12 cellular contexts compared by ENCODE assay signal in the genomic region with DNA sequence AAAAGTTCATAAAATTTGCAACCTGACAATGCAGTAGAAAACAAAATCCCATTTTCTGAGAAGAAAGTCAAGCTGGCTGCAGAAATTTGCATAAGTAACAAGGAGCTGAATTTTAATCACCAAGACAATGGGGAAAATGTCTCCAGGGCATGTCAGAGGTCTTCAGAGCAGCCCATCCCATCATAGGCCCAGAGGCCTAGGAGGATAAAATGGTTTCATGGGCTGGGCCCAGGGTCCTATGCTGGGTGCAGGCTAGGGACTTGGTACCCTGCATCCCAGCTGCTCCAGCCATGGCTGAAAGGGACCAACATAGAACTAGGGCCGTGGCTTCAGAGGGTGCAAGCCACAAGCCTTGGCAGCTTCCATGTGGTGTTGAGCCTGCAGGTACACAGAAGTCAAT. TPM values are rescaled to one million over a fixed set of nuclear protein-coding genes. Genes with fewer than 3 reads are reported as not detected.
"Had no signal": no experiment of that assay in that cellular context is flagged by ENCODE, and none has a peak within 500 bp of the region (broad histone marks: within the 10 kb centered on the region; RNA-seq: fewer than 3 reads in every experiment).

No MANE protein-coding gene starts in this region.

RNA-seq across cellular contexts. Expression of a gene that starts 42.0 kb away (rescaled TPM):
- total RNA-seq: stomach, subcutaneous adipose tissue, suprapubic skin, thyroid gland, tibial nerve, transverse colon, upper lobe of left lung, upper lobe of right lung, ureter, urinary bladder, uterus, vagina had no signal
- polyA plus RNA-seq: stomach, urinary bladder had no signal
